ENCODE assay signal across 1 cellular context in genomic region chr1:31799895-31800676, GRCh38.
TF ChIP-seq lines count a peak whose summit lies in the region.

No MANE protein-coding gene starts in this region.

TF ChIP-seq in H1, 55 proteins besides CTCF, POLR2A, EP300 and RAD21:
- TF ChIP-seq JUND (IDR thresholded peaks at IDR 0.05; ENCODE audit: low read length): no peak
- no peak for TF ChIP-seq KDM5A (IDR thresholded peaks at IDR 0.05; ENCODE audit: low read length)
